Comparison of ENCODE assay signal across 1 cellular context in the genomic region with DNA sequence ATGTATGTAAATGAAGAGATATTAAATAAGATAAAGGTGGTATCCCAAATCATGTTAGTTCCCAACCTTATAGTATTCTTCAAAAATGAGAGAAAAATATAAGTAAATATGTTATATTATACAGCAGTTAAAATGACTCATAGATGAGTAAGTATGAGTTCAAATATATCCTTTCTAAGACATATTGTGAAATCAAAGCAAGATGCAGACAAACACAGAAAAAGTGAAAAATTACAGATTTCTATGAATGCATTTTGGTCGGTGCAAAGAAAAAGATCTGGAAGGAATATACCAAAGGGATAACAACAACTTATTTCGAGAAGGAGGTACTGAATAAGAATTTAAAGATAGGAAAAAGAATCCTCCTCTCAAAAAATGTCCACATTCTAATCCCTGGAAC.
TF ChIP-seq lines count a peak whose summit lies in the region.

No MANE protein-coding gene starts in this region.

TF ChIP-seq in IMR-90, 13 proteins besides CTCF, POLR2A, EP300 and RAD21 (continued from another document):
- no peak for TF ChIP-seq CHD1 (IDR thresholded peaks at IDR 0.05; ENCODE audit: low read depth, low read length)
TF ChIP-seq in IMR-90: peak in this region for 2.
